In genomic region chr13:79725841-79726240, GRCh38 we compare ENCODE assay signal across 1 cellular context.
TF ChIP-seq lines count a peak whose summit lies in the region.

No MANE protein-coding gene starts in this region.

TF ChIP-seq in HepG2, 621 proteins besides CTCF, POLR2A, EP300 and RAD21 (continued from another document):
- no peak for TF ChIP-seq ATF6 (CRISPR knock-in tag; conservative IDR thresholded peaks at IDR 0.05)
- no peak for TF ChIP-seq IKZF4 (CRISPR knock-in tag; IDR thresholded peaks at IDR 0.05; ENCODE audit: borderline replicate concordance, low read depth, not compliant biosample characterization)
- TF ChIP-seq FOXA1 (IDR thresholded peaks at IDR 0.05), result no peak
- no peak for TF ChIP-seq FOXA1 (CRISPR knock-in tag; IDR thresholded peaks at IDR 0.05)
